ENCODE assay signal across 14 cellular contexts in genomic region chr2:86648696-86649095, GRCh38. TPM values are rescaled to one million over a fixed set of nuclear protein-coding genes. Genes with fewer than 3 reads are reported as not detected.
DNase-seq lines count a peak whose midpoint lies in the region; ATAC-seq and TF ChIP-seq lines count a peak whose summit lies in the region.
"Had no signal": no experiment of that assay in that cellular context is flagged by ENCODE, and none has a peak within 500 bp of the region (broad histone marks: within the 10 kb centered on the region; RNA-seq: fewer than 3 reads in every experiment).

No MANE protein-coding gene starts in this region.

- TF ChIP-seq POLR2A in right lobe of liver (IDR thresholded peaks at IDR 0.05), result no peak

- intact Hi-C loops in right lobe of liver (cut with DNase I), result no loop called here

- no peak overlapping the region for H3K4me3 ChIP-seq in duodenal mucosa (ENCODE audit: low read depth in 1 of 2, low read length in 2 of 2)
- no peak overlapping the region for H3K4me3 ChIP-seq in right lobe of liver

- ATAC-seq in right lobe of liver (no peak), SK-N-SH treated with all-trans-retinoic acid at 6 μM for 48 hours (no peak), HG03175 (IDR thresholded peaks at IDR 0.05; ENCODE audit: unreplicated experiment) (no peak), GM21528 (IDR thresholded peaks at IDR 0.05; ENCODE audit: low FRiP score, unreplicated experiment) (no peak)
- ATAC-seq: CD8-positive, alpha-beta T cell; Panc1 had no signal

- no peaks in the 10 kb centered on the region for H3K36me3 ChIP-seq in duodenal mucosa (ENCODE audit: control insufficient read depth in 1 of 2, insufficient read depth in 2 of 2, low read length in 2 of 2)
- H3K36me3 ChIP-seq in right lobe of liver, result no peaks in the 10 kb centered on the region
- H3K36me3 ChIP-seq: BE2C had no signal

- no peak overlapping the region for H3K9ac ChIP-seq in duodenal mucosa (ENCODE audit: low read depth in 1 of 2, low read length in 2 of 2)

- H3K9me3 ChIP-seq in duodenal mucosa (ENCODE audit: control insufficient read depth in 1 of 2, low read length in 2 of 2), result peaks cover 4 to 8% of the 10 kb centered on the region in 2 donors
- H3K9me3 ChIP-seq in right lobe of liver, result no peaks in the 10 kb centered on the region
- H3K9me3 ChIP-seq: BE2C had no signal

- DNase-seq in HCEC 1CT, result peak; percentile 14
- no peak for DNase-seq in right lobe of liver
- DNase-seq in amniotic stem cell (lab: John Stamatoyannopoulos, UW), result no peak
- DNase-seq: BE2C; CD8-positive, alpha-beta T cell; NCI-H187 treated with DMSO at 0.1 percent for 48 hours; NCI-H2171; NCI-H774; SHP77 had no signal

- H3K27me3 ChIP-seq in duodenal mucosa (ENCODE audit: control insufficient read depth in 1 of 2, insufficient read depth in 2 of 2, low read length in 2 of 2) (no peaks in the 10 kb centered on the region), right lobe of liver (no peaks in the 10 kb centered on the region)
- H3K27me3 ChIP-seq: BE2C had no signal

- no peak for TF ChIP-seq CTCF in right lobe of liver (IDR thresholded peaks at IDR 0.05)

- peak overlapping the region; percentile 48 for H3K27ac ChIP-seq in duodenal mucosa (ENCODE audit: low read depth, low read length)
- H3K27ac ChIP-seq in right lobe of liver, result peak overlapping the region in 2 of 3 donors; percentile 53 to 61

- WGBS in right lobe of liver (ENCODE audit: insufficient coverage, low coverage, low lambda C conversion rate, missing lambda C conversion rate), result 53% methylated on average over 2 of the region's 2 CpGs

- H3K4me1 ChIP-seq in duodenal mucosa (ENCODE audit: control insufficient read depth in 1 of 2, insufficient read depth in 2 of 2, low read length in 2 of 2) (peaks cover 3 to 12% of the 10 kb centered on the region in 2 donors), right lobe of liver (peaks cover 0 to 13% (median 3%) of the 10 kb centered on the region in 4 donors)
- H3K4me1 ChIP-seq: BE2C had no signal

TF ChIP-seq in SK-N-SH treated with all-trans-retinoic acid at 6 μM for 48 hours, 23 proteins besides CTCF, POLR2A, EP300 and RAD21:
- TF ChIP-seq ISL1 (CRISPR knock-in tag; IDR thresholded peaks at IDR 0.05), result no peak
- TF ChIP-seq PPARA (CRISPR knock-in tag; IDR thresholded peaks at IDR 0.05; ENCODE audit: borderline replicate concordance), result no peak
- no peak for TF ChIP-seq ZC3H10 (CRISPR knock-in tag; IDR thresholded peaks at IDR 0.05)
- TF ChIP-seq CSRNP3 (CRISPR knock-in tag; IDR thresholded peaks at IDR 0.05), result no peak
- TF ChIP-seq GLIS3 (CRISPR knock-in tag; IDR thresholded peaks at IDR 0.05), result no peak
- no peak for TF ChIP-seq ZNF565 (CRISPR knock-in tag; conservative IDR thresholded peaks at IDR 0.05; ENCODE audit: low read depth)
- TF ChIP-seq CREB5 (CRISPR knock-in tag; IDR thresholded peaks at IDR 0.05; ENCODE audit: low read depth), result no peak
- TF ChIP-seq TOX (CRISPR knock-in tag; IDR thresholded peaks at IDR 0.05; ENCODE audit: borderline replicate concordance), result no peak
- no peak for TF ChIP-seq SNAI2 (CRISPR knock-in tag; IDR thresholded peaks at IDR 0.05)
- no peak for TF ChIP-seq ARNTL (CRISPR knock-in tag; IDR thresholded peaks at IDR 0.05; ENCODE audit: borderline replicate concordance, low read depth)
- no peak for TF ChIP-seq RARB (CRISPR knock-in tag; IDR thresholded peaks at IDR 0.05)
- TF ChIP-seq TSHZ2 (CRISPR knock-in tag; IDR thresholded peaks at IDR 0.05), result no peak

RNA-seq across cellular contexts. Expression of gene RNF103, which starts 25.0 kb away (rescaled TPM):
- total RNA-seq in right lobe of liver, result 10 to 100 TPM; 30.6 to 47.7 (median 39.7) TPM
